8 cellular contexts compared by ENCODE assay signal in genomic region chr1:112715264-112716053, GRCh38. TPM values are rescaled to one million over a fixed set of nuclear protein-coding genes. Genes with fewer than 3 reads are reported as not detected.
DNase-seq lines count a peak whose midpoint lies in the region; ATAC-seq, FAIRE-seq and TF ChIP-seq lines count a peak whose summit lies in the region.

TSS of gene PPM1J (minus strand) at chr1:112715332. CDS start at chr1:112715301, 31 bp downstream.

- H3K4me2 ChIP-seq in endothelial cell of umbilical vein (ENCODE audit: insufficient read depth, low read length), result peak within 1 kb of the TSS; percentile 78

- FAIRE-seq in endothelial cell of umbilical vein (lab: Jason Lieb, UNC), result peak; percentile 96

- H4K20me1 ChIP-seq in endothelial cell of umbilical vein (replicated peaks; ENCODE audit: control insufficient read depth, extremely low read depth, insufficient read depth, low read length), result no peaks in the 10 kb centered on the region

- H3K36me3 ChIP-seq in NT2/D1 (ENCODE audit: insufficient read depth, insufficient read length, low read length), result peaks cover under 1% of the 10 kb centered on the region
- H3K36me3 ChIP-seq in endothelial cell of umbilical vein (ENCODE audit: control insufficient read depth in 2 of 2, extremely low read depth in 1 of 2, insufficient read depth in 2 of 2, low read length in 2 of 2), result no peaks in the 10 kb centered on the region

- H3K4me1 ChIP-seq in NT2/D1 (ENCODE audit: insufficient read depth, insufficient read length) (peaks cover 26% of the 10 kb centered on the region), endothelial cell of umbilical vein (ENCODE audit: control insufficient read depth, extremely low read depth, insufficient read depth, low read length) (peaks cover 11% of the 10 kb centered on the region)

- H3K27me3 ChIP-seq in NT2/D1 (ENCODE audit: insufficient read depth, insufficient read length), result peaks cover 55% of the 10 kb centered on the region
- no peaks in the 10 kb centered on the region for H3K27me3 ChIP-seq in endothelial cell of umbilical vein (ENCODE audit: control insufficient read depth in 2 of 2, insufficient read depth in 2 of 2, low read length in 2 of 2)

- H3K9ac ChIP-seq in NT2/D1 (ENCODE audit: insufficient read length, low read depth), result peak within 1 kb of the TSS; percentile 76
- H3K9ac ChIP-seq in endothelial cell of umbilical vein (replicated peaks; ENCODE audit: extremely low read depth, insufficient read depth, low read length), result peak within 1 kb of the TSS; percentile 18

- H3K4me3 Mint-ChIP-seq in mesothelial cell of epicardium, result peak within 1 kb of the TSS; percentile 79

- CTCF ChIA-PET in endothelial cell of umbilical vein (lab: Charles Lee), result interaction anchor here (0.6 to 10.5 kb wide), 30 partner anchors 8 to 963 kb away, joined by 3 to 441 read pairs (median 4); partner anchors contain the start of genes LRIG2, MOV10 and RHOC

- H2AFZ ChIP-seq in endothelial cell of umbilical vein (ENCODE audit: low read depth, low read length), result peak within 1 kb of the TSS; percentile 73

- peak; percentile 84 for DNase-seq in COLO668 (lab: John Stamatoyannopoulos, UW; ENCODE audit: unreplicated experiment)
- peak; percentile 77 for DNase-seq in NT2/D1 (ENCODE audit: low read depth, low spot score)
- DNase-seq in activated CD8-positive, alpha-beta memory T cell treated with anti-CD3 and anti-CD28 coated beads, Interleukin-2, amount 50 U/mL, for 1 hour (ENCODE audit: extremely low read depth), result peak; percentile 71
- peak; percentile 97 for DNase-seq in endothelial cell of umbilical vein (ENCODE audit: low read depth, low spot score)
- DNase-seq in mesothelial cell of epicardium (ENCODE audit: low spot score in 2 of 2, unreplicated experiment in 2 of 2), result peak; percentile 81 to 91
- peak; percentile 96 for DNase-seq in stimulated activated CD8-positive, alpha-beta memory T cell treated with anti-CD3 and anti-CD28 coated beads, Interleukin-15, amount 100 ng/mL, for 1 hour (ENCODE audit: low read depth)

- TSS peak; percentile 58 for BruUV-seq in endothelial cell of umbilical vein (replicated peaks; lab: Mats Ljungman, UMichigan)

- H3K9me3 ChIP-seq in NT2/D1 (ENCODE audit: insufficient read depth, low read length), result no peaks in the 10 kb centered on the region
- no peaks in the 10 kb centered on the region for H3K9me3 ChIP-seq in endothelial cell of umbilical vein (replicated peaks; ENCODE audit: control insufficient read depth, insufficient read depth, low read length)

- POLR2A ChIA-PET in endothelial cell of umbilical vein (lab: Charles Lee), result interaction anchor here (0.6 to 1.5 kb wide), 5 partner anchors 11 to 325 kb away, joined by 3 to 8 read pairs (median 4); partner anchors contain the start of gene SLC16A1

- peak within 1 kb of the TSS; percentile 88 for H3K27ac Mint-ChIP-seq in mesothelial cell of epicardium

- no peaks in the 10 kb centered on the region for H3K9me1 ChIP-seq in endothelial cell of umbilical vein (replicated peaks; ENCODE audit: control insufficient read depth, extremely low read depth, insufficient read depth, low read length)

- H3K4me1 Mint-ChIP-seq in mesothelial cell of epicardium, result peaks cover 18% of the 10 kb centered on the region

- no peak for TF ChIP-seq CTCF in endothelial cell of umbilical vein (IDR thresholded peaks at IDR 0.05; ENCODE audit: extremely low read depth in 1 of 2, insufficient read depth in 1 of 2, low read depth in 1 of 2, low read length in 2 of 2)
- no peak for TF ChIP-seq CTCF in mesothelial cell of epicardium (IDR thresholded peaks at IDR 0.05; ENCODE audit: unreplicated experiment)

- intact Hi-C loops in endothelial cell of umbilical vein (cut with micrococcal nuclease), result loop anchor here (1.0 to 10.0 kb wide), 14 partner anchors 8 to 1262 kb away; partner anchors contain the start of genes AP4B1, CAPZA1, DCLRE1B and LRIG2

- no peaks in the 10 kb centered on the region for H3K36me3 Mint-ChIP-seq in mesothelial cell of epicardium

- no peaks in the 10 kb centered on the region for H3K9me3 Mint-ChIP-seq in mesothelial cell of epicardium

- peaks cover 45% of the 10 kb centered on the region for H3K27me3 Mint-ChIP-seq in mesothelial cell of epicardium (ENCODE audit: low read depth)

- dilution Hi-C loops in endothelial cell of umbilical vein (cut with MboI; ENCODE audit: extremely low pct_ligation_motif_present, low sequenced_read_pairs), result loop anchor here (5.0 kb wide), 1 partner anchor 82 kb away; no protein-coding TSS in a partner anchor

- H3K27ac ChIP-seq in endothelial cell of umbilical vein (ENCODE audit: insufficient read depth, low read depth, low read length), result no peak within 1 kb of the TSS

- no peaks in the 10 kb centered on the region for H3K79me2 ChIP-seq in endothelial cell of umbilical vein (ENCODE audit: control insufficient read depth, insufficient read depth, low read length)

- ATAC-seq in GM19467 (IDR thresholded peaks at IDR 0.05; ENCODE audit: unreplicated experiment), result peak; percentile 72
- ATAC-seq in HG03575 (IDR thresholded peaks at IDR 0.05; ENCODE audit: extremely low read depth, insufficient number of reproducible peaks, low FRiP score, unreplicated experiment), result peak; percentile 43

- H3K4me3 ChIP-seq in NT2/D1 (ENCODE audit: insufficient read length, low read depth), result peak within 1 kb of the TSS; percentile 68
- peak within 1 kb of the TSS; percentile 40 to 45 (median 42) for H3K4me3 ChIP-seq in endothelial cell of umbilical vein (replicated peaks in 1 of 3; ENCODE audit: insufficient read depth in 1 of 3, low read depth in 1 of 3, low read length in 3 of 3)

- TF ChIP-seq POLR2A in endothelial cell of umbilical vein (IDR thresholded peaks at IDR 0.05; ENCODE audit: low read depth, low read length), result no peak

TF ChIP-seq in endothelial cell of umbilical vein, 7 proteins besides CTCF, POLR2A, EP300 and RAD21:
- TF ChIP-seq MAX (IDR thresholded peaks at IDR 0.05; ENCODE audit: insufficient read depth, insufficient read length) (no peak), JUN (IDR thresholded peaks at IDR 0.05; ENCODE audit: borderline replicate concordance, insufficient read depth, insufficient read length, low read depth) (no peak), POLR2AphosphoS5 (IDR thresholded peaks at IDR 0.05; ENCODE audit: insufficient read depth, low read depth, low read length) (no peak), MYC (IDR thresholded peaks at IDR 0.05; ENCODE audit: low read depth, low read length) (no peak), FOS (IDR thresholded peaks at IDR 0.05; ENCODE audit: borderline replicate concordance, insufficient read depth, low read length) (no peak), GATA2 (IDR thresholded peaks at IDR 0.05; ENCODE audit: insufficient read depth, insufficient read length, low read depth, low read length) (no peak), EZH2 (IDR thresholded peaks at IDR 0.05; ENCODE audit: borderline replicate concordance, low read depth, low read length, severe bottlenecking) (no peak)

RNA-seq across cellular contexts. Expression of gene PPM1J, which starts in this region (rescaled TPM):
- total RNA-seq in endothelial cell of umbilical vein (1.7 and 2.4 TPM in 2 replicates), mesothelial cell of epicardium (4.3 to 4.7 TPM (median 4.4 TPM) in 3 replicates)
- 3.1 and 3.2 TPM in 2 replicates for polyA plus RNA-seq in endothelial cell of umbilical vein
- 1.7 and 2.7 TPM in 2 replicates for polyA plus RNA-seq in endothelial cell of umbilical vein (2011; cell fraction: cytosol; rRNA removed)
- polyA plus RNA-seq in endothelial cell of umbilical vein (2011; cell fraction: nucleus; rRNA removed), result 6.6 and 7.0 TPM in 2 replicates
- polyA plus RNA-seq in endothelial cell of umbilical vein (2012), result 1.4 and 1.7 TPM in 2 replicates
- polyA minus RNA-seq in endothelial cell of umbilical vein, result 1.0 and 1.7 TPM in 2 replicates
- polyA minus RNA-seq in endothelial cell of umbilical vein (2011; cell fraction: cytosol; rRNA and poly(A)+ RNA removed), result not detected
- polyA minus RNA-seq in endothelial cell of umbilical vein (2011; cell fraction: nucleus; rRNA and poly(A)+ RNA removed), result 0.58 and 0.96 TPM in 2 replicates
